ENCODE assay signal across 9 cellular contexts in the genomic region with DNA sequence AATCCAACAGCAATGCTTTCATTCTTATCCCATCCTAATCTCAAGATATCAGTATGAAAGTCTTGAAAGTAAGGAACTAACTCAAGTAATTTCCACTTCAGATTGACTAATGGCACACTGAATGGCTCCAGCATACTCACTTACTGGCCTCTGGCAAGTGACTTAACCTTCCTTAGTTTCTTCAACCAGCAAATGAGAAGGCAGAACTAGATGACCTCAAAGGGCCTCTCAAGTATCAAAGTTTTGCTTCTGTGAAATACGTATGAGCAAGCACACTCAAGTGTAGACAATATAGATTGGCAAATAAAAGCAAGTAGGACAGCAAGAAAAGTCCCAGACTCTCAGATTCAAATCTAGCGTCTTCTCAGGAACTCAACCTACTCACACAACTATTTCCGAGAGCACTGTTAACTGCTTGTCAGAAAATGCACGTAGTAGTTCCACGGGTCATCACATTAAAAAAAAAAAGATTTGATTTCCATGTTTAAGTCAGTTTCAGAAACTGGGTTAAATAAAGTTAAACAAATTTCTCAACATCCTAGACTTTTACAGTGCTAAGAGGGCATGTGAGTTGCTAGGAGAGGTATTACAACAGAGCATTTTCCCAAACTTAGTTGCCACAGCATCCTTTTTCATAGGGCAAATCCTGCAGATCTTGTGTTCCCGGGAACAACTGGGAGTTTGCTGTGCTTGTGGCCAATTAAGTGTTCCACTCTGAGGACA.
A peak's percentile ranks its signal among the peaks of the same experiment; 100 is the strongest.
DNase-seq lines count a peak whose midpoint lies in the region; ATAC-seq, FAIRE-seq and TF ChIP-seq lines count a peak whose summit lies in the region.
"Had no signal": no experiment of that assay in that cellular context is flagged by ENCODE, and none has a peak within 500 bp of the region (broad histone marks: within the 10 kb centered on the region; RNA-seq: fewer than 3 reads in every experiment).

No MANE protein-coding gene starts in this region.

- in situ Hi-C loops in GM12878 (cut with MboI) = no loop called here

- no peaks in the 10 kb centered on the region for H4K20me1 ChIP-seq in GM12878 (ENCODE audit: control insufficient read depth, insufficient read depth)

- no peaks in the 10 kb centered on the region for H3K27me3 Mint-ChIP-seq in CD8-positive, alpha-beta memory T cell
- no peaks in the 10 kb centered on the region for H3K27me3 Mint-ChIP-seq in naive thymus-derived CD8-positive, alpha-beta T cell

- H3K4me1 Mint-ChIP-seq in CD8-positive, alpha-beta memory T cell = peaks cover 85 to 99% (median 97%) of the 10 kb centered on the region in 3 donors
- H3K4me1 Mint-ChIP-seq in naive thymus-derived CD8-positive, alpha-beta T cell = peaks cover 48 to 95% (median 92%) of the 10 kb centered on the region in 4 donors

- no peaks in the 10 kb centered on the region for H3K9me3 ChIP-seq in CD8-positive, alpha-beta memory T cell (ENCODE audit: low read length)
- no peaks in the 10 kb centered on the region for H3K9me3 ChIP-seq in GM12878 (replicated peaks; ENCODE audit: control insufficient read depth, insufficient read depth, low read length)

- TF ChIP-seq POLR2A in GM12878 (IDR thresholded peaks at IDR 0.05; ENCODE audit: low read depth, low read length) = no peak; the same call in 1 of the 2 replicates

- H3K4me3 Mint-ChIP-seq in CD8-positive, alpha-beta memory T cell = peak overlapping the region; percentile 60 to 84 (median 78)
- H3K4me3 Mint-ChIP-seq in naive thymus-derived CD8-positive, alpha-beta T cell = peak overlapping the region; percentile 1 to 83 (median 74)

- H3K36me3 Mint-ChIP-seq in CD8-positive, alpha-beta memory T cell = peaks cover 0 to 41% (median 1%) of the 10 kb centered on the region in 3 donors
- peaks cover 0 to 14% (median 0%) of the 10 kb centered on the region in 3 donors for H3K36me3 Mint-ChIP-seq in naive thymus-derived CD8-positive, alpha-beta T cell

- POLR2A ChIA-PET in CD8-positive, alpha-beta memory T cell (lab: Charles Lee) = interaction anchor here (1.5 kb wide), 1 partner anchor 8 kb away, joined by 4 read pairs; no protein-coding TSS in a partner anchor
- POLR2A ChIA-PET in GM12878 (lab: Charles Lee) = interaction anchor here (1.0 to 1.4 kb wide), 2 partner anchors 9 to 13 kb away, joined by 3 read pairs; no protein-coding TSS in a partner anchor
- POLR2A ChIA-PET in naive thymus-derived CD8-positive, alpha-beta T cell (lab: Charles Lee) = no interaction called here

- no peak for TF ChIP-seq RAD21 in GM12878 (IDR thresholded peaks at IDR 0.05; ENCODE audit: insufficient read depth, low read depth, low read length)

- SMC1A ChIA-PET in GM12878 (lab: Charles Lee; ENCODE audit: uncharacterized antibody, unreplicated experiment) = interaction anchor here (1.0 to 4.2 kb wide), 6 partner anchors 9 to 51 kb away, joined by 3 to 31 read pairs (median 12); no protein-coding TSS in a partner anchor

- FAIRE-seq in GM12878 (lab: Jason Lieb, UNC) = peak; percentile 52

- no peak for DNase-seq in CD8-positive, alpha-beta memory T cell
- DNase-seq in Kasumi-1 (lab: John Stamatoyannopoulos, UW) (peak; percentile 59 to 75), GM12878 (ENCODE audit: low read depth, low spot score) (no peak), NCI-H146 treated with DMSO at 0.1 percent for 48 hours (lab: John Stamatoyannopoulos, UW; ENCODE audit: unreplicated experiment) (no peak), NCI-H1105 (lab: John Stamatoyannopoulos, UW) (no peak), DMS153 treated with DMSO at 0.1 percent for 48 hours (lab: John Stamatoyannopoulos, UW; ENCODE audit: unreplicated experiment) (no peak)
- DNase-seq in naive thymus-derived CD8-positive, alpha-beta T cell = peak in 1 of 10 donors; percentile 13
- DNase-seq: NCI-H1092 had no signal

- peak overlapping the region; percentile 10 to 92 (median 82) for H3K27ac Mint-ChIP-seq in CD8-positive, alpha-beta memory T cell
- peak overlapping the region; percentile 54 to 90 (median 81) for H3K27ac Mint-ChIP-seq in naive thymus-derived CD8-positive, alpha-beta T cell

- H3K4me1 ChIP-seq in CD8-positive, alpha-beta memory T cell (ENCODE audit: insufficient read depth, low read length) = peaks cover 85% of the 10 kb centered on the region
- H3K4me1 ChIP-seq in GM12878 (ENCODE audit: control insufficient read depth, insufficient read depth, low read length) = peaks cover 54% of the 10 kb centered on the region

- no peaks in the 10 kb centered on the region for H3K27me3 ChIP-seq in CD8-positive, alpha-beta memory T cell (ENCODE audit: insufficient read depth, low read length, poor library complexity, severe bottlenecking)
- no peaks in the 10 kb centered on the region for H3K27me3 ChIP-seq in GM12878 (replicated peaks in 1 of 2; ENCODE audit: control insufficient read depth in 2 of 2, insufficient read depth in 2 of 2, low read length in 1 of 2)

- no peaks in the 10 kb centered on the region for H3K36me3 ChIP-seq in CD8-positive, alpha-beta memory T cell (ENCODE audit: insufficient read depth, low read length)
- no peaks in the 10 kb centered on the region; a peak in 2 of 4 replicates for H3K36me3 ChIP-seq in GM12878 (ENCODE audit: control insufficient read depth in 2 of 2, insufficient read depth in 2 of 2, low read length in 1 of 2)

- TF ChIP-seq EP300 in GM12878 (IDR thresholded peaks at IDR 0.05; ENCODE audit: borderline replicate concordance in 1 of 2, control insufficient read depth in 1 of 2, low read depth in 2 of 2, low read length in 2 of 2) = no peak

- BruUV-seq in GM12878 (replicated peaks; lab: Mats Ljungman, UMichigan) = no TSS peak

- H3K79me2 ChIP-seq in GM12878 (ENCODE audit: control insufficient read depth, insufficient read depth, low read length) = peaks cover 41% of the 10 kb centered on the region

- TF ChIP-seq CTCF in GM12878 (IDR thresholded peaks at IDR 0.05 in 2 of 3, conservative IDR thresholded peaks at IDR 0.05 in 1 of 3; ENCODE audit: control insufficient read depth in 2 of 3, extremely low read depth in 1 of 3, insufficient read depth in 1 of 3, low read depth in 3 of 3, low read length in 3 of 3) = no peak

- no peak overlapping the region for H3K27ac ChIP-seq in CD8-positive, alpha-beta memory T cell (ENCODE audit: low read depth, low read length)
- peak overlapping the region; percentile 89 for H3K27ac ChIP-seq in GM12878 (ENCODE audit: control insufficient read depth, insufficient read depth)

- H3K9me3 Mint-ChIP-seq in CD8-positive, alpha-beta memory T cell = no peaks in the 10 kb centered on the region
- H3K9me3 Mint-ChIP-seq in naive thymus-derived CD8-positive, alpha-beta T cell = no peaks in the 10 kb centered on the region

- RAD21 ChIA-PET in GM12878 (lab: Charles Lee; ENCODE audit: unreplicated experiment) = interaction anchor here (0.7 to 3.0 kb wide), 4 partner anchors 9 to 85 kb away, joined by 4 to 18 read pairs (median 10); no protein-coding TSS in a partner anchor

- peak; percentile 46 for ATAC-seq in GM12878
- peak in 1 of 2 donors; percentile 31 for ATAC-seq in naive thymus-derived CD8-positive, alpha-beta T cell
- ATAC-seq in HG03442 (IDR thresholded peaks at IDR 0.05; ENCODE audit: unreplicated experiment) = no peak

- peak overlapping the region; percentile 84 for H3K4me2 ChIP-seq in GM12878 (ENCODE audit: control insufficient read depth, insufficient read depth)

- CTCF ChIA-PET in CD8-positive, alpha-beta memory T cell (lab: Charles Lee) = interaction anchor here (1.6 to 2.2 kb wide), 2 partner anchors 44 to 117 kb away, joined by 4 to 6 read pairs; no protein-coding TSS in a partner anchor
- CTCF ChIA-PET in GM12878 (lab: Yijun Ruan, JAX) = interaction anchor here (1.4 to 10.4 kb wide), 5 partner anchors 27 to 114 kb away, joined by 5 to 105 read pairs (median 15); no protein-coding TSS in a partner anchor

- H2AFZ ChIP-seq in GM12878 (ENCODE audit: control insufficient read depth, low read depth, low read length) = peak overlapping the region; percentile 21; the same call in 1 of the 2 replicates

- H3K4me3 ChIP-seq in CD8-positive, alpha-beta memory T cell (ENCODE audit: low read length) = peak overlapping the region; percentile 43
- H3K4me3 ChIP-seq in GM12878 = peak overlapping the region; percentile 8; the same call in 1 of the 2 replicates

- 0% methylated on average over 6 of the region's 6 CpGs for WGBS in GM12878 (ENCODE audit: insufficient coverage, insufficient replicate concordance, low lambda C conversion rate, missing lambda C conversion rate)

- intact Hi-C loops in GM12878 (cut with micrococcal nuclease; ENCODE audit: unreplicated experiment) = no loop called here

- H3K9ac ChIP-seq in GM12878 (ENCODE audit: control insufficient read depth, insufficient read depth, low read length) = peak overlapping the region; percentile 59

TF ChIP-seq in GM12878, 131 proteins besides CTCF, POLR2A, EP300 and RAD21 (continues in another document):
- no peak for TF ChIP-seq ZNF592 (IDR thresholded peaks at IDR 0.05)
- TF ChIP-seq EED (IDR thresholded peaks at IDR 0.05; ENCODE audit: low read depth) = 0 out of 2 replicates have a peak, but pooled peaks have one; percentile 16
- TF ChIP-seq TCF3 (IDR thresholded peaks at IDR 0.05; ENCODE audit: borderline replicate concordance, insufficient read depth, low read depth, low read length) = no peak

Comparison
In these comparisons a context has a peak if more than half of its experiments do, and no peak if none do; other contexts are left out.
1. DNase-seq: peak in Kasumi-1 (2 of 2); none in CD8-positive, alpha-beta memory T cell (0 of 5), GM12878 (single experiment), NCI-H146 treated with DMSO at 0.1 percent for 48 hours (single experiment), NCI-H1105 (single experiment) and DMS153 treated with DMSO at 0.1 percent for 48 hours (single experiment).